In genomic region chr1:15620890-15621682, GRCh38 we compare ENCODE assay signal across 14 cellular contexts. TPM values are rescaled to one million over a fixed set of nuclear protein-coding genes. Genes with fewer than 3 reads are reported as not detected.
A peak's percentile ranks its signal among the peaks of the same experiment; 100 is the strongest.
DNase-seq lines count a peak whose midpoint lies in the region; ATAC-seq and TF ChIP-seq lines count a peak whose summit lies in the region.
"Had no signal": no experiment of that assay in that cellular context is flagged by ENCODE, and none has a peak within 500 bp of the region (broad histone marks: within the 10 kb centered on the region; RNA-seq: fewer than 3 reads in every experiment).

No MANE protein-coding gene starts in this region.

- H3K9me3 Mint-ChIP-seq in activated T-cell treated with anti-CD3 and anti-CD28 coated beads, Interleukin-2, amount 50 U/mL, for 24 hours, result no peaks in the 10 kb centered on the region
- H3K9me3 Mint-ChIP-seq in IgD-negative memory B cell (no peaks in the 10 kb centered on the region), progenitor cell of endocrine pancreas (ENCODE audit: low read depth) (no peaks in the 10 kb centered on the region)
- H3K9me3 Mint-ChIP-seq in effector memory CD8-positive, alpha-beta T cell, result no peaks in the 10 kb centered on the region

- TF ChIP-seq CTCF in progenitor cell of endocrine pancreas (IDR thresholded peaks at IDR 0.05; ENCODE audit: unreplicated experiment), result no peak

- peaks cover 66% of the 10 kb centered on the region for H3K36me3 Mint-ChIP-seq in activated T-cell treated with anti-CD3 and anti-CD28 coated beads, Interleukin-2, amount 50 U/mL, for 24 hours (ENCODE audit: low read depth)
- H3K36me3 Mint-ChIP-seq in IgD-negative memory B cell (peaks cover 2% of the 10 kb centered on the region), progenitor cell of endocrine pancreas (ENCODE audit: insufficient read depth) (peaks cover 2% of the 10 kb centered on the region)
- peaks cover 30% of the 10 kb centered on the region for H3K36me3 Mint-ChIP-seq in effector memory CD8-positive, alpha-beta T cell (ENCODE audit: insufficient read depth)

- H3K4me3 Mint-ChIP-seq in activated T-cell treated with anti-CD3 and anti-CD28 coated beads, Interleukin-2, amount 50 U/mL, for 24 hours, result peak overlapping the region; percentile 41
- peak overlapping the region in 3 of 4 donors; percentile 58 to 77 (median 58) for H3K4me3 Mint-ChIP-seq in IgD-negative memory B cell
- H3K4me3 Mint-ChIP-seq in effector memory CD8-positive, alpha-beta T cell, result no peak overlapping the region
- H3K4me3 Mint-ChIP-seq in progenitor cell of endocrine pancreas (ENCODE audit: low read depth), result no peak overlapping the region

- peaks cover 70% of the 10 kb centered on the region for H3K4me1 Mint-ChIP-seq in activated T-cell treated with anti-CD3 and anti-CD28 coated beads, Interleukin-2, amount 50 U/mL, for 24 hours (ENCODE audit: low read depth)
- H3K4me1 Mint-ChIP-seq in IgD-negative memory B cell (peaks cover 42 to 50% (median 48%) of the 10 kb centered on the region in 3 donors), progenitor cell of endocrine pancreas (ENCODE audit: low read depth) (peaks cover 24% of the 10 kb centered on the region)
- H3K4me1 Mint-ChIP-seq in effector memory CD8-positive, alpha-beta T cell (ENCODE audit: low read depth in 2 of 2), result peaks cover 39 to 60% of the 10 kb centered on the region in 2 donors

- ATAC-seq in effector memory CD8-positive, alpha-beta T cell (replicated peaks), result no peak

- H3K27ac Mint-ChIP-seq in activated T-cell treated with anti-CD3 and anti-CD28 coated beads, Interleukin-2, amount 50 U/mL, for 24 hours, result no peak overlapping the region
- peak overlapping the region in 1 of 3 donors; percentile 80 for H3K27ac Mint-ChIP-seq in IgD-negative memory B cell
- peak overlapping the region; percentile 90 to 96 for H3K27ac Mint-ChIP-seq in effector memory CD8-positive, alpha-beta T cell
- H3K27ac Mint-ChIP-seq in progenitor cell of endocrine pancreas, result peak overlapping the region; percentile 41

- DNase-seq in activated T-cell treated with anti-CD3 and anti-CD28 coated beads, Interleukin-2, amount 50 U/mL, for 24 hours, result no peak
- DNase-seq in activated T-cell treated with anti-CD3 and anti-CD28 coated beads for 4 hours (no peak), progenitor cell of endocrine pancreas (ENCODE audit: low spot score, unreplicated experiment) (no peak), NCI-H1417 treated with DMSO at 0.1 percent for 48 hours (lab: John Stamatoyannopoulos, UW) (no peak), NCI-H748 (lab: John Stamatoyannopoulos, UW; ENCODE audit: unreplicated experiment) (no peak), SW480 (ENCODE audit: low spot score) (no peak)
- DNase-seq in effector memory CD8-positive, alpha-beta T cell, result no peak
- DNase-seq: activated CD8-positive, alpha-beta memory T cell treated with anti-CD3 and anti-CD28 coated beads for 24 hours; GOT3; KG1; NCI-H1694; NCI-H510A had no signal

- no peaks in the 10 kb centered on the region for H3K27me3 Mint-ChIP-seq in activated T-cell treated with anti-CD3 and anti-CD28 coated beads, Interleukin-2, amount 50 U/mL, for 24 hours
- H3K27me3 Mint-ChIP-seq in IgD-negative memory B cell, result no peaks in the 10 kb centered on the region
- H3K27me3 Mint-ChIP-seq in effector memory CD8-positive, alpha-beta T cell, result no peaks in the 10 kb centered on the region
- H3K27me3 Mint-ChIP-seq in progenitor cell of endocrine pancreas, result no peaks in the 10 kb centered on the region

RNA-seq across cellular contexts. Expression of gene DDI2, which starts 3.8 kb away (rescaled TPM):
- polyA plus RNA-seq in IgD-negative memory B cell, result 6.5 TPM
- 34.5 and 35.6 TPM in 2 replicates for total RNA-seq in progenitor cell of endocrine pancreas

RNA-seq across cellular contexts. Expression of gene AGMAT, which starts 36.2 kb away (rescaled TPM):
- 11.8 TPM for polyA plus RNA-seq in IgD-negative memory B cell
- total RNA-seq in progenitor cell of endocrine pancreas, result 3.1 and 4.0 TPM in 2 replicates
- total RNA-seq: esophagus muscularis mucosa had no signal

Comparison
In these comparisons a context has a peak if more than half of its experiments do, and no peak if none do; other contexts are left out.
1. H3K4me3 Mint-ChIP-seq: peak in activated T-cell treated with anti-CD3 and anti-CD28 coated beads, Interleukin-2, amount 50 U/mL, for 24 hours (single experiment) and IgD-negative memory B cell (3 of 4); none in effector memory CD8-positive, alpha-beta T cell (0 of 2) and progenitor cell of endocrine pancreas (single experiment).